20 cellular contexts compared by ENCODE assay signal in the genomic region with DNA sequence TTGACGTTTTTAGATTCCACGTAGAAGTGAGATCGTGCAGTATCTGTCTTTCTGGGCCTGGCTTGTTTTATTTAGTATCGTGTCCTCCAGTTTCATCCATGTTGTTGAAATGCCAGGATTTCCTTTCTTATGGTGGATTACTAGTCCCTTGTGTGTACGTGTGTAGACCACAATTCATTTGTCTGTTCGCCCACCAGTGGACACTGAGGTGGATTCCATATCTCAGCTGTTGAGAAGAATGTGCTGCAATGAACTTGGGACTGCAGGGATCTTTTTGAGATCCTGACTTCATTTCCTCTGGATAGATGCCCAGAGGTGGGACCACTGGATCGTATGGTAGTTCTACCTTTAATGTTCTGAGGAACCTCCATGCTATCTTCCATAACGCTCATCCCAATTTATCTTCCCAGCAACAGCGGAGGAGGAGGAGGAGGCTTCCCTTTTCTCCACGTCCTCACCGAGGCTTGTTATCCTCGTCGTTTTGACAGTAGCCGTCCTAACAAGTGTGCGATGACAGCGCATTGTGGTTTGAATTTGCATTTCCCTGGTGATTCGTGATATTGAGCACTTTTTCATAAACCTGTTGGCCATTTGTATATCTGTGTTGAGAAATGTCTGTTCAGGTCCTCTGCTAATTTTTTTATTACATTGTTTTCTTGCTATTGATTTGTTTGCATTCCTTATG.
DNase-seq lines count a peak whose midpoint lies in the region; TF ChIP-seq lines count a peak whose summit lies in the region.
"Had no signal": no experiment of that assay in that cellular context is flagged by ENCODE, and none has a peak within 500 bp of the region (broad histone marks: within the 10 kb centered on the region; RNA-seq: fewer than 3 reads in every experiment).

No MANE protein-coding gene starts in this region.

- POLR2A ChIA-PET in CD4-positive, alpha-beta memory T cell (lab: Charles Lee; ENCODE audit: partially characterized antibody) = no interaction called here
- POLR2A ChIA-PET in HEK293T (lab: Yijun Ruan, JAX) = no interaction called here

- H3K36me3 ChIP-seq in spleen = no peaks in the 10 kb centered on the region
- H3K36me3 ChIP-seq in CD4-positive, alpha-beta memory T cell (ENCODE audit: insufficient read depth, low read length) = no peaks in the 10 kb centered on the region
- H3K36me3 ChIP-seq: BE2C; BLaER1 treated with 17β-estradiol and CSF1 and Interleukin-3, amounts not matched to agents 10 nM and 100 nM had no signal

- TF ChIP-seq POLR2A in spleen (IDR thresholded peaks at IDR 0.05) = no peak

- DNase-seq in Daoy (ENCODE audit: low read depth) (peak; percentile 21), RPMI8226 (peak; percentile 37), nephron progenitor cell (no peak), spleen (peak; percentile 1), NCI-H345 (lab: John Stamatoyannopoulos, UW) (no peak), HEK293T (ENCODE audit: extremely low spot score) (no peak)
- DNase-seq in CD4-positive, alpha-beta memory T cell = no peak
- DNase-seq: ACHN; AML-193; BE2C; Calu3; CD4-positive, alpha-beta T cell; COR-L47; DMS53; DMS79 treated with DMSO at 0.1 percent for 48 hours; HCEC 1CT; HFFc6 had no signal

- CTCF ChIA-PET in CD4-positive, alpha-beta memory T cell (lab: Charles Lee; ENCODE audit: partially characterized antibody) = no interaction called here
- CTCF ChIA-PET in HEK293T (lab: Yijun Ruan, JAX) = no interaction called here

- TF ChIP-seq CTCF in nephron progenitor cell (IDR thresholded peaks at IDR 0.05) = no peak
- TF ChIP-seq CTCF in spleen (IDR thresholded peaks at IDR 0.05 in 8 of 11, conservative IDR thresholded peaks at IDR 0.05 in 3 of 11) = no peak

- peaks cover 39% of the 10 kb centered on the region for H3K4me1 Mint-ChIP-seq in nephron progenitor cell
- H3K4me1 Mint-ChIP-seq in CD4-positive, alpha-beta memory T cell = no peaks in the 10 kb centered on the region
- H3K4me1 Mint-ChIP-seq: CD14-positive monocyte had no signal

- H3K27ac Mint-ChIP-seq in nephron progenitor cell = peak overlapping the region; percentile 80
- no peak overlapping the region for H3K27ac Mint-ChIP-seq in CD4-positive, alpha-beta memory T cell
- H3K27ac Mint-ChIP-seq: CD14-positive monocyte; CD4-positive, alpha-beta T cell; HFFc6 had no signal

- H3K36me3 Mint-ChIP-seq in nephron progenitor cell (ENCODE audit: low read depth) = no peaks in the 10 kb centered on the region
- H3K36me3 Mint-ChIP-seq in CD4-positive, alpha-beta memory T cell = no peaks in the 10 kb centered on the region
- H3K36me3 Mint-ChIP-seq: CD14-positive monocyte had no signal

- no peak overlapping the region for H3K4me3 ChIP-seq in spleen
- no peak overlapping the region for H3K4me3 ChIP-seq in CD4-positive, alpha-beta memory T cell (ENCODE audit: low read length in 2 of 2)
- H3K4me3 ChIP-seq: BLaER1 treated with 17β-estradiol and CSF1 and Interleukin-3, amounts not matched to agents 10 nM and 100 nM had no signal

- no peak overlapping the region for H3K27ac ChIP-seq in spleen
- H3K27ac ChIP-seq in CD4-positive, alpha-beta memory T cell (ENCODE audit: low read depth, low read length) = no peak overlapping the region
- H3K27ac ChIP-seq: 22Rv1; BLaER1 treated with 17β-estradiol and CSF1 and Interleukin-3, amounts not matched to agents 10 nM and 100 nM had no signal

- H3K4me3 Mint-ChIP-seq in nephron progenitor cell = no peak overlapping the region
- H3K4me3 Mint-ChIP-seq in CD4-positive, alpha-beta memory T cell = no peak overlapping the region
- H3K4me3 Mint-ChIP-seq: CD14-positive monocyte; CD4-positive, alpha-beta T cell; HFFc6 had no signal

- H3K9me3 Mint-ChIP-seq in nephron progenitor cell = no peaks in the 10 kb centered on the region
- peaks cover 0 to 3% (median 0%) of the 10 kb centered on the region in 8 donors for H3K9me3 Mint-ChIP-seq in CD4-positive, alpha-beta memory T cell
- H3K9me3 Mint-ChIP-seq: HFFc6 had no signal

- H3K27me3 ChIP-seq in spleen (replicated peaks in 1 of 7) = no peaks in the 10 kb centered on the region
- H3K27me3 ChIP-seq in CD4-positive, alpha-beta memory T cell (ENCODE audit: insufficient read depth, low read length) = no peaks in the 10 kb centered on the region
- H3K27me3 ChIP-seq: BE2C; BLaER1 treated with 17β-estradiol and CSF1 and Interleukin-3, amounts not matched to agents 10 nM and 100 nM had no signal

- H3K4me1 ChIP-seq in spleen = no peaks in the 10 kb centered on the region
- H3K4me1 ChIP-seq in CD4-positive, alpha-beta memory T cell (ENCODE audit: insufficient read depth, low read length) = no peaks in the 10 kb centered on the region
- H3K4me1 ChIP-seq: BE2C; BLaER1 treated with 17β-estradiol and CSF1 and Interleukin-3, amounts not matched to agents 10 nM and 100 nM had no signal

- H3K9me3 ChIP-seq in spleen = peaks cover 0 to 21% (median 0%) of the 10 kb centered on the region in 8 donors
- no peaks in the 10 kb centered on the region for H3K9me3 ChIP-seq in CD4-positive, alpha-beta memory T cell (ENCODE audit: control insufficient read depth in 1 of 2, low read length in 2 of 2)
- H3K9me3 ChIP-seq: BE2C; BLaER1 treated with 17β-estradiol and CSF1 and Interleukin-3, amounts not matched to agents 10 nM and 100 nM had no signal

- intact Hi-C loops in spleen (cut with DNase I; ENCODE audit: low total_unique reads) = no loop called here
- intact Hi-C loops in CD4-positive, alpha-beta memory T cell (cut with micrococcal nuclease) = no loop called here

- WGBS in spleen, 5 donors = 83 to 89% (median 89%) methylated on average over 17 of the region's 17 CpGs

- peaks cover 16% of the 10 kb centered on the region for H3K27me3 Mint-ChIP-seq in nephron progenitor cell (ENCODE audit: low read depth, poor library complexity)
- H3K27me3 Mint-ChIP-seq in CD4-positive, alpha-beta memory T cell = no peaks in the 10 kb centered on the region
- H3K27me3 Mint-ChIP-seq: CD4-positive, alpha-beta T cell had no signal

TF ChIP-seq in HEK293T, 16 proteins besides CTCF, POLR2A, EP300 and RAD21:
- TF ChIP-seq SUZ12 (IDR thresholded peaks at IDR 0.05) (no peak), HDGF (IDR thresholded peaks at IDR 0.05; ENCODE audit: borderline replicate concordance) (no peak), FOXK2 (IDR thresholded peaks at IDR 0.05) (no peak), ELF4 (IDR thresholded peaks at IDR 0.05) (no peak), SP1 (IDR thresholded peaks at IDR 0.05) (no peak), NFRKB (IDR thresholded peaks at IDR 0.05) (no peak)
- TF ChIP-seq, protein P1, sequence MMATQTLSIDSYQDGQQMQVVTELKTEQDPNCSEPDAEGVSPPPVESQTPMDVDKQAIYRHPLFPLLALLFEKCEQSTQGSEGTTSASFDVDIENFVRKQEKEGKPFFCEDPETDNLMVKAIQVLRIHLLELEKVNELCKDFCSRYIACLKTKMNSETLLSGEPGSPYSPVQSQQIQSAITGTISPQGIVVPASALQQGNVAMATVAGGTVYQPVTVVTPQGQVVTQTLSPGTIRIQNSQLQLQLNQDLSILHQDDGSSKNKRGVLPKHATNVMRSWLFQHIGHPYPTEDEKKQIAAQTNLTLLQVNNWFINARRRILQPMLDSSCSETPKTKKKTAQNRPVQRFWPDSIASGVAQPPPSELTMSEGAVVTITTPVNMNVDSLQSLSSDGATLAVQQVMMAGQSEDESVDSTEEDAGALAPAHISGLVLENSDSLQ (IDR thresholded peaks at IDR 0.05) = no peak

Comparison
In these comparisons a context has a peak if more than half of its experiments do, and no peak if none do; other contexts are left out.
1. DNase-seq: peak in Daoy (single experiment), RPMI8226 (single experiment) and spleen (single experiment); none in nephron progenitor cell (single experiment), CD4-positive, alpha-beta memory T cell (0 of 5), NCI-H345 (single experiment) and HEK293T (single experiment).